ENCODE assay signal across 2 cellular contexts in the genomic region with DNA sequence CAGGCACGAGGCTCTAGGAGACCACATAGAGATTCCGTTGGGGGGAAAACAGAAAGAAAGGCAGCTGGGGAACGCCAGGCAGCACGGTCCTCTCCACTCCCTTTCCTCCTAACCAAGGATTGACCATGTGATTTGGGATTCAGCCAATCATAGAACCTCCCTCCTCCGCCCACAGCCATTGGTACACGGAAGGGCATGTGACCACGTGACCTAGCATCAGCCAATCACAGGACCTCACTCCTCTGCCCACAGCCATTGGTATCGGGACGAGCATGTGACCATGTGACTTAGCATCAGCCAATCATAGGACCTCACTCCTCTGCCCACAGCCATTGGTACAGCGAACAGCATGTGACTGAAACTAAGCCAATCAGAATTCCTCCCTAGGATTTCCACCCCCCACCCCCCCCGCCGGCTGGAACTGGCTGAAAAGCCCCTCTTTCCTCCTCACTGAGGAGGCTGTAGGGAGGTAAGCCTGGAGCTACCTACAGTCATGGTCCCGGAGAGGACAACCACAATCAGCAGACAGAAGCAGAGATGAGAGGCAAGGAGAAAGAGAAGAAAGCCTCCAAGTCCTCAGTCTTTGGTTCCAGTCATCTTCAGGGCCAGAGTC.
TF ChIP-seq lines count a peak whose summit lies in the region.

No MANE protein-coding gene starts in this region.

TF ChIP-seq in IMR-90, 13 proteins besides CTCF, POLR2A, EP300 and RAD21:
- TF ChIP-seq, protein P1, sequence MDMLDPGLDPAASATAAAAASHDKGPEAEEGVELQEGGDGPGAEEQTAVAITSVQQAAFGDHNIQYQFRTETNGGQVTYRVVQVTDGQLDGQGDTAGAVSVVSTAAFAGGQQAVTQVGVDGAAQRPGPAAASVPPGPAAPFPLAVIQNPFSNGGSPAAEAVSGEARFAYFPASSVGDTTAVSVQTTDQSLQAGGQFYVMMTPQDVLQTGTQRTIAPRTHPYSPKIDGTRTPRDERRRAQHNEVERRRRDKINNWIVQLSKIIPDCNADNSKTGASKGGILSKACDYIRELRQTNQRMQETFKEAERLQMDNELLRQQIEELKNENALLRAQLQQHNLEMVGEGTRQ (IDR thresholded peaks at IDR 0.05; ENCODE audit: low read depth, low read length): peak; percentile 39; the same call in 1 of the 2 replicates
- TF ChIP-seq MAZ (IDR thresholded peaks at IDR 0.05; ENCODE audit: borderline replicate concordance, low read depth, low read length) (no peak), BHLHE40 (IDR thresholded peaks at IDR 0.05; ENCODE audit: low read depth, low read length) (no peak), RFX5 (IDR thresholded peaks at IDR 0.05; ENCODE audit: low read depth, low read length) (no peak), MXI1 (IDR thresholded peaks at IDR 0.05; ENCODE audit: borderline replicate concordance, low read depth, low read length) (no peak)

TF ChIP-seq in K562, 482 proteins besides CTCF, POLR2A, EP300 and RAD21 (continues in another document):
- no peak for TF ChIP-seq ZFP1 (CRISPR knock-in tag; IDR thresholded peaks at IDR 0.05)
- TF ChIP-seq CBX2 (IDR thresholded peaks at IDR 0.05; ENCODE audit: insufficient read depth, low read length, poor library complexity, severe bottlenecking): no peak
- no peak for TF ChIP-seq HMGN3 (IDR thresholded peaks at IDR 0.05; ENCODE audit: borderline replicate concordance, extremely low read depth, insufficient read length, low read depth, low read length)
- TF ChIP-seq, protein P2, sequence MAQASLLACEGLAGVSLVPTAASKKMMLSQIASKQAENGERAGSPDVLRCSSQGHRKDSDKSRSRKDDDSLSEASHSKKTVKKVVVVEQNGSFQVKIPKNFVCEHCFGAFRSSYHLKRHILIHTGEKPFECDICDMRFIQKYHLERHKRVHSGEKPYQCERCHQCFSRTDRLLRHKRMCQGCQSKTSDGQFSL (CRISPR knock-in tag; IDR thresholded peaks at IDR 0.05): no peak
- TF ChIP-seq, protein P2 (tag; IDR thresholded peaks at IDR 0.05): peak in 1 of 2 experiments; percentile 62; a peak in 1 of 4 replicates
- TF ChIP-seq, protein P1 (CRISPR knock-in tag; IDR thresholded peaks at IDR 0.05): peak; percentile 86
- no peak for TF ChIP-seq POLR3A (IDR thresholded peaks at IDR 0.05; ENCODE audit: borderline replicate concordance, extremely low read depth, insufficient read depth, insufficient read length)
- TF ChIP-seq ZNF589 (CRISPR knock-in tag; IDR thresholded peaks at IDR 0.05; ENCODE audit: low read depth): no peak
- TF ChIP-seq CSDE1 (IDR thresholded peaks at IDR 0.05): no peak
- no peak for TF ChIP-seq NFE2L1 (tag; IDR thresholded peaks at IDR 0.05; ENCODE audit: borderline replicate concordance, low read depth)
- no peak for TF ChIP-seq ZNF212 (CRISPR knock-in tag; IDR thresholded peaks at IDR 0.05)
- TF ChIP-seq, protein P3, sequence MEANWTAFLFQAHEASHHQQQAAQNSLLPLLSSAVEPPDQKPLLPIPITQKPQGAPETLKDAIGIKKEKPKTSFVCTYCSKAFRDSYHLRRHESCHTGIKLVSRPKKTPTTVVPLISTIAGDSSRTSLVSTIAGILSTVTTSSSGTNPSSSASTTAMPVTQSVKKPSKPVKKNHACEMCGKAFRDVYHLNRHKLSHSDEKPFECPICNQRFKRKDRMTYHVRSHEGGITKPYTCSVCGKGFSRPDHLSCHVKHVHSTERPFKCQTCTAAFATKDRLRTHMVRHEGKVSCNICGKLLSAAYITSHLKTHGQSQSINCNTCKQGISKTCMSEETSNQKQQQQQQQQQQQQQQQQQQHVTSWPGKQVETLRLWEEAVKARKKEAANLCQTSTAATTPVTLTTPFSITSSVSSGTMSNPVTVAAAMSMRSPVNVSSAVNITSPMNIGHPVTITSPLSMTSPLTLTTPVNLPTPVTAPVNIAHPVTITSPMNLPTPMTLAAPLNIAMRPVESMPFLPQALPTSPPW (CRISPR knock-in tag; IDR thresholded peaks at IDR 0.05): peak; percentile 86
- no peak for TF ChIP-seq ZBTB1 (CRISPR knock-in tag; IDR thresholded peaks at IDR 0.05; ENCODE audit: borderline replicate concordance, low read depth)
- TF ChIP-seq CXXC5 (CRISPR knock-in tag; IDR thresholded peaks at IDR 0.05): no peak
- no peak for TF ChIP-seq ZNF3 (CRISPR knock-in tag; IDR thresholded peaks at IDR 0.05)
- no peak for TF ChIP-seq BDP1 (IDR thresholded peaks at IDR 0.05; ENCODE audit: insufficient read depth, insufficient read length)
- TF ChIP-seq ASH1L (IDR thresholded peaks at IDR 0.05; ENCODE audit: borderline replicate concordance, low read depth, partially characterized antibody): no peak
- TF ChIP-seq CBX3 (IDR thresholded peaks at IDR 0.05; ENCODE audit: borderline replicate concordance in 1 of 2, low read length in 2 of 2): no peak
- peak; percentile 97 for TF ChIP-seq RAD51 (IDR thresholded peaks at IDR 0.05; ENCODE audit: borderline replicate concordance, low read depth)
- no peak for TF ChIP-seq ZNF23 (CRISPR knock-in tag; IDR thresholded peaks at IDR 0.05)
- no peak for TF ChIP-seq HMGXB4 (CRISPR knock-in tag; IDR thresholded peaks at IDR 0.05)
- no peak for TF ChIP-seq HIVEP1 (CRISPR knock-in tag; IDR thresholded peaks at IDR 0.05)
- no peak for TF ChIP-seq ZNF347 (CRISPR knock-in tag; IDR thresholded peaks at IDR 0.05; ENCODE audit: low read depth)
- TF ChIP-seq EZH2 (IDR thresholded peaks at IDR 0.05; ENCODE audit: borderline replicate concordance, low read depth, low read length): no peak
- peak; percentile 39 for TF ChIP-seq NFYB (IDR thresholded peaks at IDR 0.05; ENCODE audit: extremely low read depth, insufficient read length)
- no peak for TF ChIP-seq SIN3A (IDR thresholded peaks at IDR 0.05; ENCODE audit: borderline replicate concordance in 2 of 2, control insufficient read depth in 1 of 2, low read depth in 2 of 2, low read length in 2 of 2)
- no peak for TF ChIP-seq CBFA2T3 (IDR thresholded peaks at IDR 0.05)
- TF ChIP-seq USF1 (CRISPR knock-in tag; IDR thresholded peaks at IDR 0.05): peak; percentile 90
- TF ChIP-seq SFPQ (IDR thresholded peaks at IDR 0.05; ENCODE audit: low read depth, low read length): no peak
- TF ChIP-seq, protein P4, sequence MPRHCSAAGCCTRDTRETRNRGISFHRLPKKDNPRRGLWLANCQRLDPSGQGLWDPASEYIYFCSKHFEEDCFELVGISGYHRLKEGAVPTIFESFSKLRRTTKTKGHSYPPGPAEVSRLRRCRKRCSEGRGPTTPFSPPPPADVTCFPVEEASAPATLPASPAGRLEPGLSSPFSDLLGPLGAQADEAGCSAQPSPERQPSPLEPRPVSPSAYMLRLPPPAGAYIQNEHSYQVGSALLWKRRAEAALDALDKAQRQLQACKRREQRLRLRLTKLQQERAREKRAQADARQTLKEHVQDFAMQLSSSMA (CRISPR knock-in tag; IDR thresholded peaks at IDR 0.05): no peak
- TF ChIP-seq, protein P5, sequence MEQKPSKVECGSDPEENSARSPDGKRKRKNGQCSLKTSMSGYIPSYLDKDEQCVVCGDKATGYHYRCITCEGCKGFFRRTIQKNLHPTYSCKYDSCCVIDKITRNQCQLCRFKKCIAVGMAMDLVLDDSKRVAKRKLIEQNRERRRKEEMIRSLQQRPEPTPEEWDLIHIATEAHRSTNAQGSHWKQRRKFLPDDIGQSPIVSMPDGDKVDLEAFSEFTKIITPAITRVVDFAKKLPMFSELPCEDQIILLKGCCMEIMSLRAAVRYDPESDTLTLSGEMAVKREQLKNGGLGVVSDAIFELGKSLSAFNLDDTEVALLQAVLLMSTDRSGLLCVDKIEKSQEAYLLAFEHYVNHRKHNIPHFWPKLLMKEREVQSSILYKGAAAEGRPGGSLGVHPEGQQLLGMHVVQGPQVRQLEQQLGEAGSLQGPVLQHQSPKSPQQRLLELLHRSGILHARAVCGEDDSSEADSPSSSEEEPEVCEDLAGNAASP (IDR thresholded peaks at IDR 0.05): no peak
- TF ChIP-seq TBL1XR1 (IDR thresholded peaks at IDR 0.05; ENCODE audit: low read length in 2 of 2): no peak
- TF ChIP-seq PHF20 (IDR thresholded peaks at IDR 0.05; ENCODE audit: partially characterized antibody): no peak
- no peak for TF ChIP-seq NCOA6 (IDR thresholded peaks at IDR 0.05)
- TF ChIP-seq FOS (IDR thresholded peaks at IDR 0.05; ENCODE audit: extremely low read depth, insufficient read length): peak; percentile 67
- TF ChIP-seq HDAC6 (IDR thresholded peaks at IDR 0.05; ENCODE audit: low read depth, low read length): no peak
- no peak for TF ChIP-seq PTBP1 (IDR thresholded peaks at IDR 0.05; ENCODE audit: low read depth, low read length)
- no peak for TF ChIP-seq CAMTA2 (CRISPR knock-in tag; conservative IDR thresholded peaks at IDR 0.05)
- TF ChIP-seq MIER1 (IDR thresholded peaks at IDR 0.05; ENCODE audit: low read depth): no peak
- no peak for TF ChIP-seq THAP12 (CRISPR knock-in tag; IDR thresholded peaks at IDR 0.05)
- TF ChIP-seq TRIM24 (IDR thresholded peaks at IDR 0.05): no peak
- TF ChIP-seq L3MBTL2 (IDR thresholded peaks at IDR 0.05): peak; percentile 74
- TF ChIP-seq NCOA1 (IDR thresholded peaks at IDR 0.05; ENCODE audit: low read depth): no peak
- TF ChIP-seq ZBTB17 (CRISPR knock-in tag; IDR thresholded peaks at IDR 0.05): no peak
- TF ChIP-seq, protein P6, sequence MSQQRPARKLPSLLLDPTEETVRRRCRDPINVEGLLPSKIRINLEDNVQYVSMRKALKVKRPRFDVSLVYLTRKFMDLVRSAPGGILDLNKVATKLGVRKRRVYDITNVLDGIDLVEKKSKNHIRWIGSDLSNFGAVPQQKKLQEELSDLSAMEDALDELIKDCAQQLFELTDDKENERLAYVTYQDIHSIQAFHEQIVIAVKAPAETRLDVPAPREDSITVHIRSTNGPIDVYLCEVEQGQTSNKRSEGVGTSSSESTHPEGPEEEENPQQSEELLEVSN (IDR thresholded peaks at IDR 0.05; ENCODE audit: borderline replicate concordance in 1 of 2, extremely low read depth in 1 of 2, insufficient read depth in 1 of 2, insufficient read length in 1 of 2, low read depth in 1 of 2, low read length in 1 of 2, poor library complexity in 1 of 2, severe bottlenecking in 1 of 2): peak in 1 of 2 experiments; percentile 66
- peak; percentile 93 for TF ChIP-seq TOE1 (IDR thresholded peaks at IDR 0.05; ENCODE audit: borderline replicate concordance)
- TF ChIP-seq TOE1 (CRISPR knock-in tag; IDR thresholded peaks at IDR 0.05; ENCODE audit: borderline replicate concordance, low read depth): no peak
- no peak for TF ChIP-seq CBFB (CRISPR knock-in tag; IDR thresholded peaks at IDR 0.05)
- no peak for TF ChIP-seq YY1 (IDR thresholded peaks at IDR 0.05; ENCODE audit: borderline replicate concordance in 1 of 3, control insufficient read depth in 1 of 3, extremely low read depth in 1 of 3, insufficient read depth in 3 of 3, insufficient read length in 1 of 3, insufficient replicate concordance in 2 of 3, low read depth in 1 of 3, low read length in 2 of 3)
- no peak for TF ChIP-seq TGIF2 (CRISPR knock-in tag; IDR thresholded peaks at IDR 0.05)
